In the genomic region with DNA sequence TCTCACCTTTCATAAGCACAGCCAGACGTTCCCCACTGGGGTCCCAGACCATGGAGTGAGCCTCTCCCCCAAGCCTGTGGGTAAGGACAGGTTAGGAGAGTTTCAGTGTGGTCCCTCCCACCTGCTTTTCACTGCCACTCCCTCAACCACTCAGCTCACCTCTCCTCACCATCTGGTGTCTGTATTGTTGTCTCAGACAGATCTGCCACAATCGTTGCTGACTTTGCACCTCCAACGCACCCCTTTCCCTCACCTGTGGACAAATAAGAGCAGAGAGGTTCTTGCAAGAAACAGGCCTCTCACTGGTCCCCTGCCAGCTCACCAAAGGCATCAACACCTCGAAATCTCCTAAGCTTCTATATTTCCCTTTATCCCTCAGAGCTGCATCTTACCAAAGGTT, we compare ENCODE assay signal across 1 cellular context.
TF ChIP-seq lines count a peak whose summit lies in the region.

No MANE protein-coding gene starts in this region.

TF ChIP-seq in K562, 482 proteins besides CTCF, POLR2A, EP300 and RAD21:
- TF ChIP-seq HNRNPH1 (optimal IDR thresholded peaks at IDR 0.05; ENCODE audit: low read depth, low read length) (no peak), SIX5 (IDR thresholded peaks at IDR 0.05; ENCODE audit: borderline replicate concordance in 1 of 2, insufficient read depth in 1 of 2, low read depth in 1 of 2, low read length in 2 of 2) (no peak)
- TF ChIP-seq, protein P1, sequence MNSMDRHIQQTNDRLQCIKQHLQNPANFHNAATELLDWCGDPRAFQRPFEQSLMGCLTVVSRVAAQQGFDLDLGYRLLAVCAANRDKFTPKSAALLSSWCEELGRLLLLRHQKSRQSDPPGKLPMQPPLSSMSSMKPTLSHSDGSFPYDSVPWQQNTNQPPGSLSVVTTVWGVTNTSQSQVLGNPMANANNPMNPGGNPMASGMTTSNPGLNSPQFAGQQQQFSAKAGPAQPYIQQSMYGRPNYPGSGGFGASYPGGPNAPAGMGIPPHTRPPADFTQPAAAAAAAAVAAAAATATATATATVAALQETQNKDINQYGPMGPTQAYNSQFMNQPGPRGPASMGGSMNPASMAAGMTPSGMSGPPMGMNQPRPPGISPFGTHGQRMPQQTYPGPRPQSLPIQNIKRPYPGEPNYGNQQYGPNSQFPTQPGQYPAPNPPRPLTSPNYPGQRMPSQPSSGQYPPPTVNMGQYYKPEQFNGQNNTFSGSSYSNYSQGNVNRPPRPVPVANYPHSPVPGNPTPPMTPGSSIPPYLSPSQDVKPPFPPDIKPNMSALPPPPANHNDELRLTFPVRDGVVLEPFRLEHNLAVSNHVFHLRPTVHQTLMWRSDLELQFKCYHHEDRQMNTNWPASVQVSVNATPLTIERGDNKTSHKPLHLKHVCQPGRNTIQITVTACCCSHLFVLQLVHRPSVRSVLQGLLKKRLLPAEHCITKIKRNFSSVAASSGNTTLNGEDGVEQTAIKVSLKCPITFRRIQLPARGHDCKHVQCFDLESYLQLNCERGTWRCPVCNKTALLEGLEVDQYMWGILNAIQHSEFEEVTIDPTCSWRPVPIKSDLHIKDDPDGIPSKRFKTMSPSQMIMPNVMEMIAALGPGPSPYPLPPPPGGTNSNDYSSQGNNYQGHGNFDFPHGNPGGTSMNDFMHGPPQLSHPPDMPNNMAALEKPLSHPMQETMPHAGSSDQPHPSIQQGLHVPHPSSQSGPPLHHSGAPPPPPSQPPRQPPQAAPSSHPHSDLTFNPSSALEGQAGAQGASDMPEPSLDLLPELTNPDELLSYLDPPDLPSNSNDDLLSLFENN (IDR thresholded peaks at IDR 0.05; ENCODE audit: low read depth in 2 of 2, low read length in 2 of 2), result no peak
TF ChIP-seq in K562: peak in this region for 0.
